ENCODE assay signal across 23 cellular contexts in genomic region chr17:65431116-65431515, GRCh38.
DNase-seq lines count a peak whose midpoint lies in the region; ATAC-seq, FAIRE-seq and TF ChIP-seq lines count a peak whose summit lies in the region.
"Had no signal": no experiment of that assay in that cellular context is flagged by ENCODE, and none has a peak within 500 bp of the region (broad histone marks: within the 10 kb centered on the region; RNA-seq: fewer than 3 reads in every experiment).

No MANE protein-coding gene starts in this region.

- H3K9me3 Mint-ChIP-seq in WTC11 = peaks cover 41% of the 10 kb centered on the region

- H3K27ac ChIP-seq in HepG2 (ENCODE audit: extremely low read length, insufficient read depth, low read length) = no peak overlapping the region
- H3K27ac ChIP-seq in right lobe of liver = no peak overlapping the region
- H3K27ac ChIP-seq in left ventricle myocardium inferior (replicated peaks) = no peak overlapping the region
- H3K27ac ChIP-seq: GM23248 had no signal

- CTCF ChIA-PET in HepG2 (lab: Yijun Ruan, JAX; ENCODE audit: low intra/inter-chr PET ratio, low total read pairs) = no interaction called here
- CTCF ChIA-PET in WTC11 (lab: Charles Lee) = no interaction called here

- no peak overlapping the region for H2AFZ ChIP-seq in HepG2 (ENCODE audit: low read length)
- H2AFZ ChIP-seq: GM23248 had no signal

- H3K4me3 ChIP-seq in HepG2 (replicated peaks in 1 of 3; ENCODE audit: insufficient read depth in 1 of 3, low read depth in 2 of 3, low read length in 3 of 3) (no peak overlapping the region), right lobe of liver (no peak overlapping the region), left ventricle myocardium inferior (no peak overlapping the region)
- H3K4me3 ChIP-seq: GM12878, GM23248, HAP-1 had no signal

- BruUV-seq in HepG2 (replicated peaks; lab: Mats Ljungman, UMichigan) = no TSS peak

- TF ChIP-seq CTCF in HepG2 (CRISPR knock-in tag; IDR thresholded peaks at IDR 0.05) = no peak
- TF ChIP-seq CTCF in right lobe of liver (IDR thresholded peaks at IDR 0.05) = no peak
- TF ChIP-seq CTCF in WTC11 (IDR thresholded peaks at IDR 0.05) = no peak
- TF ChIP-seq CTCF in left ventricle myocardium inferior (IDR thresholded peaks at IDR 0.05; ENCODE audit: borderline replicate concordance) = no peak

- no peak for TF ChIP-seq RAD21 in HepG2 (CRISPR knock-in tag; IDR thresholded peaks at IDR 0.05)
- TF ChIP-seq RAD21 in Ishikawa (IDR thresholded peaks at IDR 0.05; ENCODE audit: low read depth) = no peak

- no peak overlapping the region for H3K4me3 Mint-ChIP-seq in WTC11
- H3K4me3 Mint-ChIP-seq: B cell; CD4-positive, CD25-positive, alpha-beta regulatory T cell; CD8-positive, alpha-beta memory T cell had no signal

- H3K79me2 ChIP-seq in HepG2 (ENCODE audit: insufficient read depth, low read length) = no peaks in the 10 kb centered on the region

- POLR2A ChIA-PET in HepG2 (lab: Yijun Ruan, JAX) = no interaction called here
- POLR2A ChIA-PET in WTC11 (lab: Charles Lee) = interaction anchor here (0.7 kb wide), 1 partner anchor 39 kb away, joined by 3 read pairs; no protein-coding TSS in a partner anchor

- H3K4me1 ChIP-seq in HepG2 (ENCODE audit: insufficient read depth, low read length) = no peaks in the 10 kb centered on the region
- no peaks in the 10 kb centered on the region for H3K4me1 ChIP-seq in right lobe of liver
- peaks cover 6% of the 10 kb centered on the region for H3K4me1 ChIP-seq in left ventricle myocardium inferior
- H3K4me1 ChIP-seq: HAP-1 had no signal

- H3K27me3 Mint-ChIP-seq in WTC11 (ENCODE audit: low read depth) = no peaks in the 10 kb centered on the region

- intact Hi-C loops in HepG2 (cut with micrococcal nuclease; ENCODE audit: unreplicated experiment) = no loop called here
- intact Hi-C loops in right lobe of liver (cut with DNase I) = no loop called here
- intact Hi-C loops in left ventricle myocardium inferior (cut with micrococcal nuclease) = no loop called here

- no peaks in the 10 kb centered on the region for H3K36me3 ChIP-seq in HepG2 (replicated peaks in 1 of 2; ENCODE audit: control insufficient read depth in 1 of 2, insufficient read depth in 2 of 2, low read length in 2 of 2)
- H3K36me3 ChIP-seq in right lobe of liver = no peaks in the 10 kb centered on the region
- no peaks in the 10 kb centered on the region for H3K36me3 ChIP-seq in left ventricle myocardium inferior
- H3K36me3 ChIP-seq: HAP-1 had no signal

- no peak overlapping the region for H3K9ac ChIP-seq in HepG2 (ENCODE audit: insufficient read depth, low read depth, low read length)
- H3K9ac ChIP-seq: GM23248 had no signal

- peaks cover 0 to 2% of the 10 kb centered on the region in 2 experiments; a peak in 1 of 5 replicates for H3K27me3 ChIP-seq in HepG2 (ENCODE audit: control insufficient read depth in 1 of 2, insufficient read depth in 2 of 2, low read length in 2 of 2)
- no peaks in the 10 kb centered on the region for H3K27me3 ChIP-seq in right lobe of liver
- no peaks in the 10 kb centered on the region for H3K27me3 ChIP-seq in left ventricle myocardium inferior (ENCODE audit: low read depth)

- WGBS in HepG2 (ENCODE audit: low lambda C conversion rate) = 42% methylated on average over 7 of the region's 7 CpGs
- 62% methylated on average over 7 of the region's 7 CpGs for WGBS in right lobe of liver (ENCODE audit: insufficient coverage, low coverage, low lambda C conversion rate, missing lambda C conversion rate)

- H3K4me1 Mint-ChIP-seq in WTC11 = no peaks in the 10 kb centered on the region
- H3K4me1 Mint-ChIP-seq: B cell, IgD-negative memory B cell had no signal

- TF ChIP-seq POLR2A in HepG2 (IDR thresholded peaks at IDR 0.05; ENCODE audit: insufficient read depth in 1 of 2, low read depth in 2 of 2, low read length in 2 of 2) (no peak), right lobe of liver (IDR thresholded peaks at IDR 0.05) (no peak)

- DNase-seq in HepG2 (ENCODE audit: low spot score) (no peak), right lobe of liver (no peak), WTC11 (ENCODE audit: low spot score) (no peak), left ventricle myocardium inferior (no peak), iPS-NIHi7 (ENCODE audit: extremely low spot score) (no peak)
- DNase-seq in stimulated activated CD4-positive, alpha-beta T cell treated with anti-CD3 and anti-CD28 coated beads, Interleukin-4, amount 100 ng/mL, for 24 hours = no peak
- DNase-seq: 8988T; C1 segment of cervical spinal cord; CD4-positive, CD25-positive, alpha-beta regulatory T cell; CD8-positive, alpha-beta memory T cell; COR-L47; DMS 273 treated with DMSO at 0.1 percent for 48 hours; DMS53; DND-41; EL; GM23248 had no signal

- no peak overlapping the region for H3K4me2 ChIP-seq in HepG2 (ENCODE audit: low read depth, low read length)

- no peak for FAIRE-seq in HepG2 (lab: Jason Lieb, UNC)
- FAIRE-seq: GM12878, GM19239 had no signal

- no peaks in the 10 kb centered on the region; the same call in 1 of the 2 replicates for H3K9me3 ChIP-seq in HepG2 (ENCODE audit: low read length)
- H3K9me3 ChIP-seq in right lobe of liver = no peaks in the 10 kb centered on the region
- H3K9me3 ChIP-seq in left ventricle myocardium inferior (replicated peaks) = peaks cover 3% of the 10 kb centered on the region
- H3K9me3 ChIP-seq: HAP-1 had no signal

- no peak for ATAC-seq in HepG2
- no peak for ATAC-seq in right lobe of liver
- no peak for ATAC-seq in WTC11
- ATAC-seq in GM18519 (IDR thresholded peaks at IDR 0.05; ENCODE audit: low FRiP score, unreplicated experiment) = no peak
- ATAC-seq: GM12878 had no signal

- H4K20me1 ChIP-seq in HepG2 (ENCODE audit: insufficient read depth, low read length) = no peaks in the 10 kb centered on the region

- TF ChIP-seq EP300 in HepG2 (IDR thresholded peaks at IDR 0.05; ENCODE audit: low read depth in 2 of 2, low read length in 2 of 2) (no peak), HepG2 (CRISPR knock-in tag; IDR thresholded peaks at IDR 0.05; ENCODE audit: borderline replicate concordance) (no peak), Ishikawa (IDR thresholded peaks at IDR 0.05; ENCODE audit: borderline replicate concordance) (no peak)

- H3K36me3 Mint-ChIP-seq in WTC11 = peaks cover 8% of the 10 kb centered on the region
- H3K36me3 Mint-ChIP-seq: CD4-positive, CD25-positive, alpha-beta regulatory T cell had no signal

- H3K27ac Mint-ChIP-seq in WTC11 = no peak overlapping the region
- H3K27ac Mint-ChIP-seq: B cell; CD4-positive, CD25-positive, alpha-beta regulatory T cell; CD8-positive, alpha-beta memory T cell; IgD-negative memory B cell had no signal

- in situ Hi-C loops in HepG2 (cut with HindIII; ENCODE audit: extremely low pct_ligation_motif_present, low pct_unique_long_range_greater_than_20kb) = no loop called here

TF ChIP-seq in HepG2, 621 proteins besides CTCF, POLR2A, EP300 and RAD21:
- no peak for TF ChIP-seq MIER3 (CRISPR knock-in tag; IDR thresholded peaks at IDR 0.05; ENCODE audit: borderline replicate concordance)
- no peak for TF ChIP-seq FOXJ3 (CRISPR knock-in tag; IDR thresholded peaks at IDR 0.05; ENCODE audit: borderline replicate concordance)
- no peak for TF ChIP-seq ZNF3 (CRISPR knock-in tag; IDR thresholded peaks at IDR 0.05)
- TF ChIP-seq RAD51 (IDR thresholded peaks at IDR 0.05; ENCODE audit: borderline replicate concordance) = peak; percentile 6; the same call in 1 of the 2 replicates
- TF ChIP-seq ZNF124 (CRISPR knock-in tag; IDR thresholded peaks at IDR 0.05) = no peak

TF ChIP-seq in Ishikawa, 13 proteins besides CTCF, POLR2A, EP300 and RAD21:
- TF ChIP-seq TCF12 (IDR thresholded peaks at IDR 0.05; ENCODE audit: low read depth) (no peak), USF1 (IDR thresholded peaks at IDR 0.05) (peak; percentile 63)

TF ChIP-seq in WTC11, 78 proteins besides CTCF, POLR2A, EP300 and RAD21:
- no peak for TF ChIP-seq MYBL2 (CRISPR knock-in tag; IDR thresholded peaks at IDR 0.05)
- TF ChIP-seq ZSCAN18 (CRISPR knock-in tag; IDR thresholded peaks at IDR 0.05) = no peak
- peak; percentile 59 for TF ChIP-seq USF2 (CRISPR knock-in tag; IDR thresholded peaks at IDR 0.05)

Comparison
In these comparisons a context has a peak if more than half of its experiments do, and no peak if none do; other contexts are left out.
1. Of the 50 proteins assayed by ChIP-seq in both HepG2 and WTC11: peak only in HepG2: none; only in WTC11: USF2; in both: none; in neither: 49.